1 cellular context compared by ENCODE assay signal in genomic region chr2:241136661-241137260, GRCh38.
TF ChIP-seq lines count a peak whose summit lies in the region.

No MANE protein-coding gene starts in this region.

TF ChIP-seq in HepG2, 621 proteins besides CTCF, POLR2A, EP300 and RAD21:
- TF ChIP-seq CAMTA2 (CRISPR knock-in tag; IDR thresholded peaks at IDR 0.05; ENCODE audit: borderline replicate concordance): 0 out of 2 replicates have a peak, but pooled peaks have one; percentile 34
- TF ChIP-seq DMTF1 (CRISPR knock-in tag; IDR thresholded peaks at IDR 0.05): no peak
- TF ChIP-seq ZNF317 (CRISPR knock-in tag; IDR thresholded peaks at IDR 0.05): no peak
- TF ChIP-seq ZNF414 (CRISPR knock-in tag; IDR thresholded peaks at IDR 0.05): no peak
- TF ChIP-seq SRSF9 (IDR thresholded peaks at IDR 0.05; ENCODE audit: borderline replicate concordance, insufficient read depth, low read depth, low read length, poor library complexity, severe bottlenecking): no peak
